ENCODE assay signal across 12 cellular contexts in genomic region chr11:22976146-22976545, GRCh38.
DNase-seq lines count a peak whose midpoint lies in the region; ATAC-seq and TF ChIP-seq lines count a peak whose summit lies in the region.
"Had no signal": no experiment of that assay in that cellular context is flagged by ENCODE, and none has a peak within 500 bp of the region (broad histone marks: within the 10 kb centered on the region; RNA-seq: fewer than 3 reads in every experiment).

No MANE protein-coding gene starts in this region.

- H3K14ac ChIP-seq in neuronal stem cell (ENCODE audit: low read length) = no peak overlapping the region

- H2AFZ ChIP-seq in neuronal stem cell (ENCODE audit: low read length) = no peak overlapping the region

- H3K4me2 ChIP-seq in neuronal stem cell (ENCODE audit: insufficient read depth, low read length, poor library complexity, severe bottlenecking) = no peak overlapping the region
- H3K4me2 ChIP-seq: smooth muscle cell had no signal

- ATAC-seq in GM19463 (IDR thresholded peaks at IDR 0.05; ENCODE audit: unreplicated experiment) = peak; percentile 72
- ATAC-seq in HG03135 (IDR thresholded peaks at IDR 0.05; ENCODE audit: unreplicated experiment) = no peak

- DNase-seq in LHCN-M2 (ENCODE audit: low read depth) (peak; percentile 85), brain microvascular endothelial cell (peak; percentile 95), neuronal stem cell (ENCODE audit: low spot score) (no peak), UCSD-AML1 (lab: John Stamatoyannopoulos, UW; ENCODE audit: unreplicated experiment) (no peak), nucleus accumbens (lab: John Stamatoyannopoulos, UW) (no peak)
- DNase-seq: activated naive CD4-positive, alpha-beta T cell; erythroblast; midbrain; NCI-H510A treated with DMSO at 0.1 percent for 48 hours had no signal

- no peaks in the 10 kb centered on the region for H3K4me1 ChIP-seq in neuronal stem cell (ENCODE audit: control insufficient read depth in 2 of 2, insufficient read depth in 1 of 2, low read depth in 1 of 2, low read length in 2 of 2)

- H2BK12ac ChIP-seq in neuronal stem cell (ENCODE audit: low read length) = no peak overlapping the region

- no peak overlapping the region for H2AK5ac ChIP-seq in neuronal stem cell (ENCODE audit: low read depth, low read length)

- H3K9me3 ChIP-seq in neuronal stem cell (replicated peaks in 1 of 2; ENCODE audit: control insufficient read depth in 2 of 2, insufficient read depth in 1 of 2, low read depth in 1 of 2, low read length in 2 of 2) = no peaks in the 10 kb centered on the region

- H4K91ac ChIP-seq in neuronal stem cell (ENCODE audit: low read depth, low read length, poor library complexity) = no peak overlapping the region

- TF ChIP-seq CTCF in brain microvascular endothelial cell (IDR thresholded peaks at IDR 0.05; ENCODE audit: low read depth, low read length, missing control alignments) = no peak

- H3K23ac ChIP-seq in neuronal stem cell (ENCODE audit: low read depth, low read length, poor library complexity) = no peak overlapping the region

- in situ Hi-C loops in brain microvascular endothelial cell (cut with HindIII; ENCODE audit: low pct_ligation_motif_present, low sequenced_read_pairs) = no loop called here

- no CpG with 5 or more reads among the region's 3 CpGs for WGBS in neuronal stem cell (ENCODE audit: extremely low coverage in 2 of 2, insufficient read length in 2 of 2, insufficient replicate concordance in 1 of 2), 2 donors

- no peak overlapping the region for H3K18ac ChIP-seq in neuronal stem cell (ENCODE audit: low read length)

- H3K27ac ChIP-seq in brain microvascular endothelial cell (peak overlapping the region; percentile 40), neuronal stem cell (replicated peaks; ENCODE audit: low read length) (no peak overlapping the region)

- no peaks in the 10 kb centered on the region for H3K36me3 ChIP-seq in brain microvascular endothelial cell (replicated peaks)
- no peaks in the 10 kb centered on the region for H3K36me3 ChIP-seq in neuronal stem cell (replicated peaks in 1 of 2; ENCODE audit: control insufficient read depth in 2 of 2, insufficient read depth in 2 of 2, low read length in 2 of 2)

- no peak overlapping the region for H2BK120ac ChIP-seq in neuronal stem cell (ENCODE audit: low read depth, low read length)

- H2BK5ac ChIP-seq in neuronal stem cell (ENCODE audit: low read length) = no peak overlapping the region

- H3K27me3 ChIP-seq in brain microvascular endothelial cell (replicated peaks) = no peaks in the 10 kb centered on the region
- no peaks in the 10 kb centered on the region for H3K27me3 ChIP-seq in neuronal stem cell (ENCODE audit: control insufficient read depth in 3 of 3, insufficient read depth in 3 of 3, low read depth in 1 of 3, low read length in 3 of 3)

- no peaks in the 10 kb centered on the region for H3K79me1 ChIP-seq in neuronal stem cell (ENCODE audit: low read depth, low read length)

- no peak overlapping the region for H3K4me3 ChIP-seq in brain microvascular endothelial cell (ENCODE audit: low read depth, low read length)
- H3K4me3 ChIP-seq in neuronal stem cell (ENCODE audit: low read length in 2 of 2) = no peak overlapping the region
- H3K4me3 ChIP-seq: smooth muscle cell had no signal

- no peak overlapping the region for H3K4ac ChIP-seq in neuronal stem cell (ENCODE audit: low read length)

- peak overlapping the region; percentile 65 for H4K8ac ChIP-seq in neuronal stem cell (ENCODE audit: low read depth, low read length)

- no peak overlapping the region for H2BK15ac ChIP-seq in neuronal stem cell (ENCODE audit: low read length)

- no peak overlapping the region for H3K9ac ChIP-seq in neuronal stem cell (ENCODE audit: low read depth, low read length, poor library complexity)

Comparison
In these comparisons a context has a peak if more than half of its experiments do, and no peak if none do; other contexts are left out.
1. DNase-seq: peak in LHCN-M2 (single experiment) and brain microvascular endothelial cell (single experiment); none in neuronal stem cell (single experiment), UCSD-AML1 (single experiment) and nucleus accumbens (0 of 56).